ENCODE assay signal across 8 cellular contexts in the genomic region with DNA sequence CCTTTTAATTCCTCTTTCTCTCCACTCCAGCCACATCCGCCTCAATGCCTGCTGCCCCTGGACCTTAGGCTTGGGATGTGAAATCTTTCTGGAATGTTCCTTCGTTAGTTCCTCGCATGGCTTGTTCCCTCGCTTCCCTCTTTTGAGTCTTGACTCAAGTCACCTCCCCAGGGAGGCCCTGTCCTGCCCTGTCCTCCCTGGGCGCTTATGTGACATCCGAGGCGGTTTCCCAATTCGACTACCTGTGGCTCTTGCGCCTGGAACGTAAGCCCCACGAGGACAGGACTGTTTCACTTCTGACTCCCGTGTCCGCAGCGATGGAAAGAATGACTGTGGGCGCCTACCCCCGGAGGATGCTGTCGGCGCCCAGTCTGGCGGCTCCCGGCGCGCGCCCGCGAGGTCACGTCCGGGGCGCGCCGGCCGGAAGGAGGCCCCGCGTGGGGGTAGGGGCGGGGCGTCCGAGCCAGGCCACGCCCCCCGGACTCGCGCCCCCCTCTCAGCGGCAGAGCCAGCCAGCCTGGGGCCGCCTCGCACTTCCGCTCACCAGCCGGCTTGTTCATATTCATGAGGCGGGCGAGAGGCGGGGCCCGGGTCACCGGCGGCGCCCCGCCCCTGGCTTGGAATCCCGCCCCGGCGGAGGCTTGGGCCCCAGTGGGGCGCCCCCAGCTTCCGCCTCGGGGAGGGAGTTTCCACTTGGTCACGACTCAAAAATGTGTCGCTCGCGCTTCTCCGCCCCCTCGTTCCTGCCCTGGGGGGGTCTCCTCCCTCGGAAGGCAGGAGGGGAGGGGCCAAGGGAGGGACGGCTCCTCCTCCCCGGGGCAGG. TPM values are rescaled to one million over a fixed set of nuclear protein-coding genes. Genes with fewer than 3 reads are reported as not detected.
DNase-seq lines count a peak whose midpoint lies in the region; ATAC-seq and TF ChIP-seq lines count a peak whose summit lies in the region.

No MANE protein-coding gene starts in this region.

- H3K4me3 Mint-ChIP-seq in MCF 10A (ENCODE audit: unreplicated experiment) = peak overlapping the region; percentile 84

- TF ChIP-seq CTCF in MCF 10A (IDR thresholded peaks at IDR 0.05; ENCODE audit: unreplicated experiment) = no peak

- H3K9me3 Mint-ChIP-seq in MCF 10A (ENCODE audit: unreplicated experiment) = no peaks in the 10 kb centered on the region

- no peaks in the 10 kb centered on the region for H3K27me3 Mint-ChIP-seq in MCF 10A (ENCODE audit: insufficient read depth, unreplicated experiment)

- peak; percentile 47 for DNase-seq in NCI-H2029 treated with DMSO at 0.1 percent for 48 hours (lab: John Stamatoyannopoulos, UW)
- DNase-seq in UCSD-AML1 (lab: John Stamatoyannopoulos, UW; ENCODE audit: unreplicated experiment) = peak; percentile 98
- peak; percentile 95 for DNase-seq in MCF 10A (ENCODE audit: unreplicated experiment)
- DNase-seq in cerebellar nuclear complex (lab: John Stamatoyannopoulos, UW) = no peak

- POLR2A ChIA-PET in MCF 10A (lab: Yijun Ruan, JAX) = interaction anchor here (1.0 to 3.4 kb wide), 5 partner anchors 9 to 650 kb away, joined by 3 to 32 read pairs (median 5); a partner anchor contains a TSS

- H3K36me3 Mint-ChIP-seq in MCF 10A (ENCODE audit: insufficient read depth, unreplicated experiment) = peaks cover 19% of the 10 kb centered on the region

- intact Hi-C loops in MCF 10A (cut with micrococcal nuclease) = loop anchor here (1.0 to 2.0 kb wide), 3 partner anchors 8 to 35 kb away; a partner anchor contains a TSS

- peak overlapping the region; percentile 92 for H3K4me3 ChIP-seq in iPS-20b (ENCODE audit: low read length)
- H3K4me3 ChIP-seq in skeletal muscle tissue (ENCODE audit: low read length in 3 of 3) = peak overlapping the region; percentile 77 to 84 (median 84)

- H3K4me1 ChIP-seq in iPS-20b (ENCODE audit: insufficient read depth, low read length) (peaks cover 21% of the 10 kb centered on the region), skeletal muscle tissue (ENCODE audit: control insufficient read depth in 3 of 3, insufficient read depth in 3 of 3, low read length in 3 of 3) (peaks cover 6 to 13% (median 9%) of the 10 kb centered on the region in 3 donors)

- CTCF ChIA-PET in MCF 10A (lab: Yijun Ruan, JAX) = interaction anchor here (1.0 to 3.1 kb wide), 5 partner anchors 10 to 369 kb away, joined by 3 to 19 read pairs (median 7); no protein-coding TSS in a partner anchor

- no TSS peak for BruUV-seq in MCF 10A (replicated peaks; lab: Mats Ljungman, UMichigan)

- H3K27ac Mint-ChIP-seq in MCF 10A (ENCODE audit: low read depth, unreplicated experiment) = peak overlapping the region; percentile 92

- peaks cover 8% of the 10 kb centered on the region for H3K4me1 Mint-ChIP-seq in MCF 10A (ENCODE audit: insufficient read depth, unreplicated experiment)

- peak; percentile 79 for TF ChIP-seq POLR2A in GM18505 (IDR thresholded peaks at IDR 0.05; ENCODE audit: borderline replicate concordance, extremely low read depth, insufficient read depth, insufficient read length)

- H3K9ac ChIP-seq in iPS-20b (ENCODE audit: low read depth, low read length) (peak overlapping the region; percentile 87; the same call in 1 of the 2 replicates), skeletal muscle tissue (ENCODE audit: low read depth in 1 of 3, low read length in 3 of 3) (peak overlapping the region; percentile 60 to 74 (median 65))

- H3K36me3 ChIP-seq in iPS-20b (ENCODE audit: insufficient read depth, low read depth, low read length) (0 out of 2 replicates have a peak, but pooled peaks cover 10% of the 10 kb centered on the region), skeletal muscle tissue (ENCODE audit: control insufficient read depth in 3 of 3, insufficient read depth in 3 of 3, low read length in 3 of 3) (no peaks in the 10 kb centered on the region)

- no peaks in the 10 kb centered on the region for H3K27me3 ChIP-seq in iPS-20b (ENCODE audit: insufficient read depth, low read length)
- no peaks in the 10 kb centered on the region for H3K27me3 ChIP-seq in skeletal muscle tissue (ENCODE audit: control insufficient read depth in 3 of 3, insufficient read depth in 3 of 3, low read length in 3 of 3)

- ATAC-seq in GM18505 (IDR thresholded peaks at IDR 0.05; ENCODE audit: unreplicated experiment) (peak; percentile 84), HG02852 (IDR thresholded peaks at IDR 0.05; ENCODE audit: unreplicated experiment) (peak; percentile 92)

- H3K27ac ChIP-seq in iPS-20b (ENCODE audit: low read length) = peak overlapping the region; percentile 84
- H3K27ac ChIP-seq in skeletal muscle tissue (ENCODE audit: low read depth, low read length) = peak overlapping the region; percentile 81

- H3K9me3 ChIP-seq in iPS-20b (ENCODE audit: insufficient read depth, low read depth, low read length) = no peaks in the 10 kb centered on the region
- H3K9me3 ChIP-seq in skeletal muscle tissue (ENCODE audit: control insufficient read depth in 3 of 3, low read length in 3 of 3) = no peaks in the 10 kb centered on the region

RNA-seq across cellular contexts. Expression of a gene that starts 8.4 kb away (rescaled TPM):
- total RNA-seq in MCF 10A (2022) (14.7 and 15.8 TPM in 2 replicates), skeletal muscle tissue (4.2 TPM)

RNA-seq across cellular contexts. Expression of a gene that starts 34.6 kb away (rescaled TPM):
- total RNA-seq in MCF 10A (2022) = 15.5 and 23.9 TPM in 2 replicates
- total RNA-seq in skeletal muscle tissue = 5.2 TPM

RNA-seq across cellular contexts. Expression of a gene that starts 43.7 kb away (rescaled TPM):
- 71.8 and 117 TPM in 2 replicates for total RNA-seq in MCF 10A (2022)
- 32.9 TPM for total RNA-seq in skeletal muscle tissue

Comparison
In these comparisons a context has a peak if more than half of its experiments do, and no peak if none do; other contexts are left out.
1. DNase-seq: peak in NCI-H2029 treated with DMSO at 0.1 percent for 48 hours (single experiment), UCSD-AML1 (single experiment) and MCF 10A (single experiment); none in cerebellar nuclear complex (0 of 2).